14 cellular contexts compared by ENCODE assay signal in genomic region chr5:153601377-153601776, GRCh38.
A peak's percentile ranks its signal among the peaks of the same experiment; 100 is the strongest.
DNase-seq lines count a peak whose midpoint lies in the region; ATAC-seq and FAIRE-seq lines count a peak whose summit lies in the region.
"Had no signal": no experiment of that assay in that cellular context is flagged by ENCODE, and none has a peak within 500 bp of the region (broad histone marks: within the 10 kb centered on the region; RNA-seq: fewer than 3 reads in every experiment).

No MANE protein-coding gene starts in this region.

- H3K27me3 Mint-ChIP-seq in T-cell = no peaks in the 10 kb centered on the region

- peak; percentile 92 for ATAC-seq in GM18519 (IDR thresholded peaks at IDR 0.05; ENCODE audit: low FRiP score, unreplicated experiment)
- ATAC-seq in GM21367 (IDR thresholded peaks at IDR 0.05; ENCODE audit: unreplicated experiment) = peak; percentile 87
- peak; percentile 66 for ATAC-seq in HG02943 (IDR thresholded peaks at IDR 0.05; ENCODE audit: low read depth, unreplicated experiment)
- ATAC-seq in HG03565 (IDR thresholded peaks at IDR 0.05; ENCODE audit: unreplicated experiment) = peak; percentile 82
- no peak for ATAC-seq in T-cell (replicated peaks in 1 of 4)

- POLR2A ChIA-PET in T-cell (lab: Charles Lee) = no interaction called here

- no peak for FAIRE-seq in frontal cortex (lab: Jason Lieb, UNC)

- H3K4me3 Mint-ChIP-seq in T-cell = no peak overlapping the region
- H3K4me3 Mint-ChIP-seq: T-helper 1 cell treated with Interleukin-12 subunit alpha and Interleukin-12 subunit beta and Interleukin-4 antibody, amounts not matched to agents 30 μg/mL and 1 μg/mL, for 36 hours had no signal

- H3K4me1 Mint-ChIP-seq in T-cell = peaks cover 0 to 3% (median 2%) of the 10 kb centered on the region in 3 donors

- H3K36me3 Mint-ChIP-seq in T-cell = no peaks in the 10 kb centered on the region

- no peak overlapping the region for H3K27ac Mint-ChIP-seq in T-cell
- H3K27ac Mint-ChIP-seq: T-helper 1 cell treated with Interleukin-12 subunit alpha and Interleukin-12 subunit beta and Interleukin-4 antibody, amounts not matched to agents 30 μg/mL and 1 μg/mL, for 36 hours had no signal

- no peak for DNase-seq in frontal cortex (ENCODE audit: low spot score in 2 of 2)
- no peak for DNase-seq in activated effector memory CD4-positive, alpha-beta T cell treated with Interleukin-2 at 50 U/mL for 16 hours
- DNase-seq in T-cell = no peak
- DNase-seq in NCI-H510A treated with DMSO at 0.1 percent for 48 hours (lab: John Stamatoyannopoulos, UW) = no peak
- DNase-seq: activated CD4-positive, alpha-beta T cell treated with anti-CD3 and anti-CD28 coated beads, Interleukin-2, amount 50 U/mL, for 4 hours; activated naive CD4-positive, alpha-beta T cell treated with Interleukin-2 at 50 U/mL for 16 hours; KG1; posterior cingulate gyrus; stimulated activated naive CD4-positive, alpha-beta T cell had no signal

- CTCF ChIA-PET in T-cell (lab: Charles Lee) = no interaction called here

- H3K9me3 Mint-ChIP-seq in T-cell = no peaks in the 10 kb centered on the region
- H3K9me3 Mint-ChIP-seq: T-helper 1 cell treated with Interleukin-12 subunit alpha and Interleukin-12 subunit beta and Interleukin-4 antibody, amounts not matched to agents 30 μg/mL and 1 μg/mL, for 36 hours had no signal

Comparison
In these comparisons a context has a peak if more than half of its experiments do, and no peak if none do; other contexts are left out.
1. ATAC-seq: peak in GM18519 (single experiment), GM21367 (single experiment), HG02943 (single experiment) and HG03565 (single experiment); none in T-cell (0 of 4).